15 cellular contexts compared by ENCODE assay signal in genomic region chr10:33352154-33352553, GRCh38. TPM values are rescaled to one million over a fixed set of nuclear protein-coding genes. Genes with fewer than 3 reads are reported as not detected.
DNase-seq lines count a peak whose midpoint lies in the region; ATAC-seq and TF ChIP-seq lines count a peak whose summit lies in the region.
"Had no signal": no experiment of that assay in that cellular context is flagged by ENCODE, and none has a peak within 500 bp of the region (broad histone marks: within the 10 kb centered on the region; RNA-seq: fewer than 3 reads in every experiment).

No MANE protein-coding gene starts in this region.

- CTCF ChIA-PET in AG04450 (lab: Charles Lee) = no interaction called here

- intact Hi-C loops in aorta (cut with DNase I) (no loop called here), esophagus muscularis mucosa (cut with DNase I) (no loop called here)

- H3K4me1 ChIP-seq in adipocyte (ENCODE audit: control insufficient read depth, insufficient read depth, low read length) (peaks cover 12% of the 10 kb centered on the region), aorta (ENCODE audit: control insufficient read depth in 1 of 2, insufficient read depth in 2 of 2, low read length in 2 of 2) (peaks cover 0 to 1% of the 10 kb centered on the region in 2 donors), esophagus muscularis mucosa (peaks cover 0 to 3% (median 0%) of the 10 kb centered on the region in 4 donors)

- no peaks in the 10 kb centered on the region for H3K27me3 ChIP-seq in AG04450 (ENCODE audit: control insufficient read depth, insufficient read depth, low read length)
- no peaks in the 10 kb centered on the region for H3K27me3 ChIP-seq in adipocyte (replicated peaks; ENCODE audit: control insufficient read depth, insufficient read depth, low read length)
- no peaks in the 10 kb centered on the region for H3K27me3 ChIP-seq in aorta (ENCODE audit: control insufficient read depth in 1 of 2, insufficient read depth in 2 of 2, low read length in 1 of 2)
- H3K27me3 ChIP-seq in esophagus muscularis mucosa = no peaks in the 10 kb centered on the region

- H3K9ac ChIP-seq in adipocyte (ENCODE audit: low read length) = no peak overlapping the region

- TF ChIP-seq CTCF in AG04450 (IDR thresholded peaks at IDR 0.05; ENCODE audit: low read depth, low read length) (no peak), fibroblast of villous mesenchyme (IDR thresholded peaks at IDR 0.05; ENCODE audit: insufficient read depth, low read depth, low read length) (no peak), esophagus muscularis mucosa (IDR thresholded peaks at IDR 0.05) (no peak)

- H3K9me3 ChIP-seq in AG04450 (ENCODE audit: control insufficient read depth, insufficient read depth, low read length) (no peaks in the 10 kb centered on the region; the same call in 1 of the 2 replicates), adipocyte (ENCODE audit: control insufficient read depth, low read length) (no peaks in the 10 kb centered on the region), aorta (ENCODE audit: control insufficient read depth, low read length) (no peaks in the 10 kb centered on the region), esophagus muscularis mucosa (no peaks in the 10 kb centered on the region)

- no peak for TF ChIP-seq EP300 in esophagus muscularis mucosa (IDR thresholded peaks at IDR 0.05)

- H3K27ac ChIP-seq in AG04450 (ENCODE audit: low read depth, low read length) (no peak overlapping the region), aorta (ENCODE audit: low read depth in 1 of 2, low read length in 2 of 2) (no peak overlapping the region), esophagus muscularis mucosa (replicated peaks in 1 of 4) (no peak overlapping the region)
- H3K27ac ChIP-seq: PC-9 had no signal

- ATAC-seq in aorta (ENCODE audit: low FRiP score) (no peak), GM18868 (IDR thresholded peaks at IDR 0.05; ENCODE audit: unreplicated experiment) (no peak)
- ATAC-seq: naive thymus-derived CD4-positive, alpha-beta T cell had no signal

- TF ChIP-seq POLR2A in esophagus muscularis mucosa (IDR thresholded peaks at IDR 0.05; ENCODE audit: low read depth) = no peak

- WGBS in aorta, 2 donors = 87 to 94% methylated on average over 3 of the region's 3 CpGs
- WGBS in esophagus muscularis mucosa = 43% methylated on average over 3 of the region's 3 CpGs

- DNase-seq in AG04450 (ENCODE audit: low read depth, low spot score) = peak; percentile 61
- DNase-seq in LHCN-M2 (ENCODE audit: low read depth) = peak; percentile 66
- peak; percentile 52 for DNase-seq in adipocyte (ENCODE audit: low read depth)
- peak; percentile 84 for DNase-seq in fibroblast of villous mesenchyme (ENCODE audit: low read depth)
- DNase-seq in aorta = no peak
- no peak for DNase-seq in esophagus muscularis mucosa (ENCODE audit: extremely low spot score)
- DNase-seq in SW480 (ENCODE audit: low spot score) = no peak
- DNase-seq: foreskin melanocyte; KBM-7; naive thymus-derived CD4-positive, alpha-beta T cell; NCI-H1436 treated with DMSO at 0.1 percent for 48 hours; NCI-H510A treated with DMSO at 0.1 percent for 48 hours; T-helper 1 cell had no signal

- H3K36me3 ChIP-seq in adipocyte (ENCODE audit: control insufficient read depth, insufficient read depth, low read length, severe bottlenecking) = no peaks in the 10 kb centered on the region
- no peaks in the 10 kb centered on the region for H3K36me3 ChIP-seq in aorta (ENCODE audit: control insufficient read depth in 1 of 2, insufficient read depth in 2 of 2, low read length in 1 of 2)
- no peaks in the 10 kb centered on the region for H3K36me3 ChIP-seq in esophagus muscularis mucosa

- POLR2A ChIA-PET in AG04450 (lab: Yijun Ruan, JAX) = no interaction called here

- no peak overlapping the region for H3K4me3 ChIP-seq in AG04450 (ENCODE audit: low read depth, low read length)
- H3K4me3 ChIP-seq in adipocyte (ENCODE audit: low read length) = peak overlapping the region; percentile 29
- no peak overlapping the region for H3K4me3 ChIP-seq in fibroblast of villous mesenchyme (ENCODE audit: low read depth, low read length)
- no peak overlapping the region for H3K4me3 ChIP-seq in aorta (ENCODE audit: low read length in 2 of 2)
- H3K4me3 ChIP-seq in esophagus muscularis mucosa = no peak overlapping the region
- H3K4me3 ChIP-seq: PC-9 had no signal

RNA-seq across cellular contexts. Expression of gene NRP1, which starts 17.7 kb away (rescaled TPM):
- polyA plus RNA-seq in AG04450 (2011; rRNA removed) (181 and 218 TPM in 2 replicates), aorta (10 to 100 TPM; 19.2 to 52.9 TPM)
- polyA minus RNA-seq in AG04450 (2011; rRNA and poly(A)+ RNA removed) = 276 and 278 TPM in 2 replicates
- total RNA-seq in LHCN-M2 (2014; rRNA removed) (174 and 181 TPM in 2 replicates), fibroblast of villous mesenchyme (197 and 222 TPM in 2 replicates), aorta (100 to 1,000 TPM; 111 to 221 TPM), esophagus muscularis mucosa (10 to 100 TPM; 36.5 to 64.4 (median 54.1) TPM)
- polyA plus RNA-seq in LHCN-M2 (2012) = 76.1 TPM
- polyA plus RNA-seq: naive thymus-derived CD4-positive, alpha-beta T cell had no signal

Comparison
In these comparisons a context has a peak if more than half of its experiments do, and no peak if none do; other contexts are left out.
1. DNase-seq: peak in AG04450 (single experiment), LHCN-M2 (single experiment), adipocyte (single experiment) and fibroblast of villous mesenchyme (single experiment); none in aorta (0 of 2), esophagus muscularis mucosa (single experiment) and SW480 (single experiment).